Comparison of ENCODE assay signal across 16 cellular contexts in the genomic region with DNA sequence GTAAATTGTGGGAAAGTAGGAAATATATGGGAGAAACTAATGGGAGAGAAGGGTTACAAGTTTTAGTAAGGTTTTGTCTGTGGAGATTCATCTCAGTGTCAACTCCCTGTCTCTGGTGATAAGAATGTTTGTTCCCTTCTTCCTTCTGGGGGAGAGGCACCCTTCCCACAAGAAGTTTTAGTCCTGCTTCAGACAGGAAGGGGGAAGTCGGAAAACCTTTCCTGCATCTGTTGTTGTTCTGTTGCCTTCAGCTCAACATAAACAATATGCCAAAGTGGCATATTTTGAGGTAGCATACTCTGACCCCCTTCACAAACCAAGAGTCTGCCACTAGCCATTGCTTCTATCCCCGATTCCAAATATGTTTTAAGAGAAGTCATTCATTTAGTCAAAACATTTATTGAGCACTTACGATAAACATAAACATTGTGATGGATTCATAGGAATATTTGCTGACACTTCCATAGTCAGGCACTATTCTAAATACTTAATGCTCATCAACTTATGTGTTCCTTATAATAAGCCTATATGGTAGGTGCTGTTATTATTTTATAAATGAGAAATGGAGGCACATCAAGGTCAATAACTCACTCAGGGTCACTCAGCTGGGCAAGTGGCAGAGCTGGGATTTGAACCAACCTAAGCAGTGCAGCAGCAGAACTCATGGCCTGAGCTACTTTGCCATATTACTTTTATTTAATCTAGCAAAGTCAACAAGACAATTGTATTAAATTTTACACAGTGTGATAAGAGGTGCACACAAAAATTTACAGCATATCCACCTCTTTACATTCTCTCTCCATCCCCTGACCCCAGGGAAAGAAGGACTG. TPM values are rescaled to one million over a fixed set of nuclear protein-coding genes. Genes with fewer than 3 reads are reported as not detected.
A peak's percentile ranks its signal among the peaks of the same experiment; 100 is the strongest.
DNase-seq lines count a peak whose midpoint lies in the region; ATAC-seq, FAIRE-seq and TF ChIP-seq lines count a peak whose summit lies in the region.
"Had no signal": no experiment of that assay in that cellular context is flagged by ENCODE, and none has a peak within 500 bp of the region (broad histone marks: within the 10 kb centered on the region; RNA-seq: fewer than 3 reads in every experiment).

No MANE protein-coding gene starts in this region.

- no peaks in the 10 kb centered on the region for H3K79me2 ChIP-seq in K562 (ENCODE audit: control insufficient read depth, insufficient read depth, low read length)

- TF ChIP-seq CTCF in right atrium auricular region (IDR thresholded peaks at IDR 0.05) (no peak), heart right ventricle (IDR thresholded peaks at IDR 0.05) (no peak), K562 (IDR thresholded peaks at IDR 0.05 in 2 of 3, conservative IDR thresholded peaks at IDR 0.05 in 1 of 3; ENCODE audit: insufficient read depth in 2 of 3, low read depth in 1 of 3, low read length in 3 of 3) (no peak), uterus (IDR thresholded peaks at IDR 0.05) (no peak)

- H3K9ac ChIP-seq in K562 (ENCODE audit: insufficient read depth in 1 of 2, low read depth in 2 of 2, low read length in 2 of 2), result no peak overlapping the region
- peak overlapping the region; percentile 17 for H3K9ac ChIP-seq in mucosa of stomach (ENCODE audit: low read length)

- CTCF ChIA-PET in K562 (lab: Yijun Ruan, JAX; ENCODE audit: low intra/inter-chr PET ratio), result no interaction called here

- no peak overlapping the region for H3K4me2 ChIP-seq in K562 (ENCODE audit: insufficient read depth, low read length)
- H3K4me2 ChIP-seq: GM23338 had no signal

- no peak overlapping the region for H3K27ac ChIP-seq in right atrium auricular region
- H3K27ac ChIP-seq in heart right ventricle, result peak overlapping the region in 1 of 10 donors; percentile 81
- peak overlapping the region; percentile 25; the same call in 2 of the 3 replicates for H3K27ac ChIP-seq in K562 (ENCODE audit: extremely low read depth, low read depth, low read length)
- H3K27ac ChIP-seq in uterus, result peak overlapping the region; percentile 55 to 59
- H3K27ac ChIP-seq: left ventricle myocardium inferior had no signal

- BruUV-seq in K562 (replicated peaks; lab: Mats Ljungman, UMichigan), result no TSS peak

- H3K9me3 ChIP-seq in right atrium auricular region (no peaks in the 10 kb centered on the region), heart right ventricle (no peaks in the 10 kb centered on the region), K562 (replicated peaks; ENCODE audit: control insufficient read depth, insufficient read depth, low read depth, low read length) (no peaks in the 10 kb centered on the region), mucosa of stomach (ENCODE audit: control insufficient read depth, low read length) (no peaks in the 10 kb centered on the region), uterus (no peaks in the 10 kb centered on the region)
- H3K9me3 ChIP-seq: esophagus muscularis mucosa, left ventricle myocardium inferior had no signal

- no peak for TF ChIP-seq POLR2A in K562 (conservative IDR thresholded peaks at IDR 0.05)
- no peak for TF ChIP-seq POLR2A in uterus (IDR thresholded peaks at IDR 0.05)

- DNase-seq in right atrium auricular region (ENCODE audit: low spot score) (peak; percentile 38), heart right ventricle (no peak), K562 (ENCODE audit: extremely low read depth in 1 of 4, low spot score in 3 of 4) (no peak), uterus (no peak), NCI-H1436 (lab: John Stamatoyannopoulos, UW) (no peak)
- no peak for DNase-seq in stimulated activated CD4-positive, alpha-beta T cell treated with anti-CD3 and anti-CD28 coated beads, Interleukin-1b, Interleukin-23, amount 100 ng/mL, for 48 hours
- DNase-seq: cerebellar nuclear complex, left ventricle myocardium inferior, NCI-H1694 treated with DMSO at 0.1 percent for 48 hours, NCI-H526 treated with DMSO at 0.1 percent for 48 hours, T-helper 9 cell had no signal

- no peak for TF ChIP-seq RAD21 in K562 (CRISPR knock-in tag; conservative IDR thresholded peaks at IDR 0.05 in 1 of 2, IDR thresholded peaks at IDR 0.05 in 1 of 2)

- H2AFZ ChIP-seq in K562 (ENCODE audit: low read depth, low read length), result peak overlapping the region; percentile 30; the same call in 1 of the 2 replicates
- H2AFZ ChIP-seq: GM23338 had no signal

- ATAC-seq in heart right ventricle (no peak), K562 (no peak), HG03432 (IDR thresholded peaks at IDR 0.05; ENCODE audit: unreplicated experiment) (no peak)
- ATAC-seq: GM23338 had no signal

- 85 to 93% methylated on average over 3 of the region's 3 CpGs for WGBS in heart right ventricle, 2 donors
- WGBS in K562 (ENCODE audit: insufficient coverage, low coverage, missing lambda C conversion rate), result 9% methylated on average over 3 of the region's 3 CpGs

- no peaks in the 10 kb centered on the region for H3K36me3 ChIP-seq in right atrium auricular region
- H3K36me3 ChIP-seq in heart right ventricle, result no peaks in the 10 kb centered on the region
- no peaks in the 10 kb centered on the region for H3K36me3 ChIP-seq in K562 (ENCODE audit: control insufficient read depth, insufficient read depth, low read length)
- H3K36me3 ChIP-seq in mucosa of stomach (ENCODE audit: control insufficient read depth, insufficient read depth, low read length), result no peaks in the 10 kb centered on the region
- no peaks in the 10 kb centered on the region for H3K36me3 ChIP-seq in uterus
- H3K36me3 ChIP-seq: esophagus muscularis mucosa, left ventricle myocardium inferior had no signal

- TF ChIP-seq EP300 in K562 (IDR thresholded peaks at IDR 0.05; ENCODE audit: low read length), result no peak

- no peaks in the 10 kb centered on the region for H3K27me3 ChIP-seq in right atrium auricular region
- H3K27me3 ChIP-seq in heart right ventricle, result no peaks in the 10 kb centered on the region
- H3K27me3 ChIP-seq in K562 (ENCODE audit: control insufficient read depth in 2 of 2, insufficient read depth in 2 of 2, low read length in 2 of 2), result peaks cover 0 to 19% of the 10 kb centered on the region in 2 experiments; a peak in 2 of 5 replicates
- H3K27me3 ChIP-seq in mucosa of stomach (ENCODE audit: control insufficient read depth, insufficient read depth, low read length), result no peaks in the 10 kb centered on the region
- no peaks in the 10 kb centered on the region for H3K27me3 ChIP-seq in uterus
- H3K27me3 ChIP-seq: esophagus muscularis mucosa had no signal

- peaks cover 0 to 27% of the 10 kb centered on the region in 2 donors for H3K4me1 ChIP-seq in right atrium auricular region
- peaks cover 0 to 73% (median 6%) of the 10 kb centered on the region in 9 donors for H3K4me1 ChIP-seq in heart right ventricle
- H3K4me1 ChIP-seq in K562 (replicated peaks in 1 of 2; ENCODE audit: control insufficient read depth in 2 of 2, insufficient read depth in 2 of 2, low read length in 2 of 2), result peaks cover 0 to 42% of the 10 kb centered on the region in 2 experiments; a peak in 3 of 5 replicates
- peaks cover 70% of the 10 kb centered on the region for H3K4me1 ChIP-seq in mucosa of stomach (ENCODE audit: control insufficient read depth, insufficient read depth, low read length)
- peaks cover 0 to 4% of the 10 kb centered on the region in 2 donors for H3K4me1 ChIP-seq in uterus

- intact Hi-C loops in heart right ventricle (cut with DNase I), result loop anchor here in 2 of 10 donors (5.0 to 10.0 kb wide), 2 partner anchors 92 to 94 kb away; a partner anchor contains a TSS
- intact Hi-C loops in K562 (cut with micrococcal nuclease), result no loop called here
- intact Hi-C loops in uterus (cut with DNase I; ENCODE audit: low total_unique reads), result no loop called here

- no peaks in the 10 kb centered on the region for H3K9me1 ChIP-seq in K562 (ENCODE audit: control insufficient read depth, insufficient read depth, low read length)

- FAIRE-seq in K562 (lab: Jason Lieb, UNC), result no peak

- in situ Hi-C loops in K562 (cut with MboI), result no loop called here

- H4K20me1 ChIP-seq in K562 (replicated peaks; ENCODE audit: control insufficient read depth, insufficient read depth, low read length), result no peaks in the 10 kb centered on the region

- H3K4me3 ChIP-seq in right atrium auricular region, result no peak overlapping the region
- H3K4me3 ChIP-seq in heart right ventricle, result no peak overlapping the region
- H3K4me3 ChIP-seq in K562, result no peak overlapping the region
- H3K4me3 ChIP-seq in mucosa of stomach (ENCODE audit: low read length), result no peak overlapping the region
- no peak overlapping the region for H3K4me3 ChIP-seq in uterus
- H3K4me3 ChIP-seq: esophagus muscularis mucosa, GM23338, left ventricle myocardium inferior, skin epidermis had no signal

- POLR2A ChIA-PET in K562 (lab: Yijun Ruan, JAX), result interaction anchor here (0.6 kb wide), 1 partner anchor 23 kb away, joined by 3 read pairs; no protein-coding TSS in a partner anchor

TF ChIP-seq in K562, 482 proteins besides CTCF, POLR2A, EP300 and RAD21 (continues in another document):
- TF ChIP-seq FOXA3 (CRISPR knock-in tag; conservative IDR thresholded peaks at IDR 0.05 in 1 of 2, IDR thresholded peaks at IDR 0.05 in 1 of 2) (peak; percentile 29 to 54; a peak in 1 of 4 replicates), JUND (IDR thresholded peaks at IDR 0.05; ENCODE audit: borderline replicate concordance, low read depth, low read length) (no peak), JUND (tag; IDR thresholded peaks at IDR 0.05; ENCODE audit: borderline replicate concordance, low read depth, low read length) (0 out of 3 replicates have a peak, but pooled peaks have one; percentile 22)

RNA-seq across cellular contexts. Expression of a gene that starts 34.2 kb away (rescaled TPM):
- total RNA-seq in right atrium auricular region (10 to 100 TPM; 29.1 to 31.1 TPM), heart right ventricle (10 to 100 TPM in 3 of 10 donors, 1 to 10 TPM in 7; 2.7 to 39.4 (median 8.0) TPM), K562 (2014; rRNA removed) (not detected in 2 replicates), K562 (2014; rRNA removed; fragmentation: Illumina TruSeq; extraction: Trizol) (0.07 and 0.10 TPM in 2 replicates), K562 (2015; rRNA removed; fragmentation: Illumina TruSeq; extraction: Trizol) (not detected in 2 replicates), K562 (2021) (not detected in 2 replicates), uterus (10 to 100 TPM in 1 of 4 donors, 1 to 10 TPM in 3; 2.4 to 10.6 (median 4.3) TPM)
- polyA plus RNA-seq in heart right ventricle (10 to 100 TPM in 1 of 2 donors, 1 to 10 TPM in 1; 7.3 to 41.4 TPM), K562 (2011; rRNA removed) (not detected in 2 replicates), K562 (2014; fragmentation: Illumina TruSeq; extraction: Trizol) (0.08 TPM in 1 of 2 replicates, not detected in the other), K562 (2014; fragmentation: Nextera tagmentation; extraction: Ambion mirVana) (under 1 TPM in 1 of 2 experiments, not detected in 1; 0.03 TPM), K562 (2014; rRNA removed) (not detected in 2 replicates)
- not detected in 2 replicates for total RNA-seq in K562 (2011; cell fraction: chromatin; rRNA removed; ENCODE audit: low replicate concordance)
- total RNA-seq in K562 (2011; cell fraction: nucleolus; rRNA removed), result not detected in 2 replicates
- total RNA-seq in K562 (2011; cell fraction: nucleoplasm; rRNA removed), result not detected in 2 replicates
- polyA plus RNA-seq in K562 (2011; cell fraction: cytosol; rRNA removed), result 0.03 TPM in 1 of 2 replicates, not detected in the other
- polyA plus RNA-seq in K562 (2011; cell fraction: nucleus; rRNA removed), result not detected in 2 replicates
- 0.09 and 0.47 TPM in 2 replicates for polyA plus RNA-seq in K562 (2012)
- polyA minus RNA-seq in K562 (2011; rRNA and poly(A)+ RNA removed), result not detected in 2 replicates
- not detected in 2 replicates for polyA minus RNA-seq in K562 (2011; cell fraction: cytosol; rRNA and poly(A)+ RNA removed)
- polyA minus RNA-seq in K562 (2011; cell fraction: nucleus; rRNA and poly(A)+ RNA removed), result not detected in 2 replicates

Comparison
In these comparisons a context has a peak if more than half of its experiments do, and no peak if none do; other contexts are left out.
1. H3K27ac ChIP-seq: peak in K562 (single experiment) and uterus (2 of 2); none in right atrium auricular region (0 of 2).